ENCODE assay signal across 8 cellular contexts in genomic region chr11:50044647-50045046, GRCh38. TPM values are rescaled to one million over a fixed set of nuclear protein-coding genes. Genes with fewer than 3 reads are reported as not detected.
"Had no signal": no experiment of that assay in that cellular context is flagged by ENCODE, and none has a peak within 500 bp of the region (broad histone marks: within the 10 kb centered on the region; RNA-seq: fewer than 3 reads in every experiment).

No MANE protein-coding gene starts in this region.

- ATAC-seq: HepG2, K562 had no signal

- H3K27ac ChIP-seq: HL-60 had no signal

- DNase-seq: IMR-90, KBM-7, KG1 had no signal

- H3K4me3 ChIP-seq: K562 had no signal

RNA-seq across cellular contexts. Expression of gene OR4C45, which starts 12.0 kb away (rescaled TPM):
- total RNA-seq: HepG2, HT-29, HT1080, IMR-90, K562 had no signal
